In the genomic region with DNA sequence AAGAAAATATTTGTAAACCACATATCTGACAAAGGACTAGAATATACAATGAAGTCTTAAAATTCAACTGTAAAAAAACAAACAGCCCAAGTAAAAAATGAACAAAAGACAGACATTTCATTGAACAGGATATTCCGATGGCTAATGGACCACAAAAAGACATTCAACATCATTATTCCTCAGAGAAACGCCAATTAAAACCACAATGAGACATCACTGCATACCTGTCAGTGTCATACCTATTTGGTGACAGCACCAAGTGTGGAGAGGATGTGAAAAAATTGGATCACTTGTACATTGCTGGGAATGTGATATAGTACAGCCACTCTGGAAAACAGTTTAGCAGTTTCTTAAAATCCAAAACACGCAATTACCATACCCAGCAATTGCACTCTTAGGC, we compare ENCODE assay signal across 17 cellular contexts. TPM values are rescaled to one million over a fixed set of nuclear protein-coding genes. Genes with fewer than 3 reads are reported as not detected.
DNase-seq lines count a peak whose midpoint lies in the region; ATAC-seq, FAIRE-seq and TF ChIP-seq lines count a peak whose summit lies in the region.
"Had no signal": no experiment of that assay in that cellular context is flagged by ENCODE, and none has a peak within 500 bp of the region (broad histone marks: within the 10 kb centered on the region; RNA-seq: fewer than 3 reads in every experiment).

No MANE protein-coding gene starts in this region.

- no peak for TF ChIP-seq CTCF in A549 (IDR thresholded peaks at IDR 0.05)
- no peak for TF ChIP-seq CTCF in VCaP (conservative IDR thresholded peaks at IDR 0.05)

- FAIRE-seq in A549 (lab: Jason Lieb, UNC), result peak; percentile 74

- peaks cover 5 to 6% of the 10 kb centered on the region in 2 donors for H3K9me3 Mint-ChIP-seq in activated naive CD4-positive, alpha-beta T cell treated with anti-CD3 and anti-CD28 coated beads, Interleukin-2, amount 50 U/mL, for 72 hours

- TF ChIP-seq RAD21 in A549 (conservative IDR thresholded peaks at IDR 0.05 in 1 of 2, IDR thresholded peaks at IDR 0.05 in 1 of 2), result no peak

- no peak for ATAC-seq in A549
- no peak for ATAC-seq in activated naive CD4-positive, alpha-beta T cell treated with anti-CD3 and anti-CD28 coated beads, Interleukin-2, amount 50 U/mL, for 72 hours
- ATAC-seq in GM19035 (IDR thresholded peaks at IDR 0.05; ENCODE audit: unreplicated experiment), result no peak
- ATAC-seq: GM23338 had no signal

- 78% methylated on average over 3 of the region's 3 CpGs for WGBS in A549 (ENCODE audit: missing lambda C conversion rate)

- TF ChIP-seq POLR2A in A549 (IDR thresholded peaks at IDR 0.05; ENCODE audit: low read length), result no peak

- peaks cover 13% of the 10 kb centered on the region for H3K9me3 ChIP-seq in A549

- CTCF ChIA-PET in A549 (lab: Yijun Ruan, JAX), result interaction anchor here (1.1 to 1.6 kb wide), 3 partner anchors 13 to 74 kb away, joined by 3 to 4 read pairs (median 3); no protein-coding TSS in a partner anchor

- no peak for TF ChIP-seq EP300 in A549 (IDR thresholded peaks at IDR 0.05)

- no peak for DNase-seq in A549 (ENCODE audit: low read depth in 1 of 2, low spot score in 1 of 2)
- DNase-seq in M059J (ENCODE audit: low read depth), result peak; percentile 50
- peak; percentile 33 for DNase-seq in glomerular visceral epithelial cell (ENCODE audit: extremely low spot score)
- no peak for DNase-seq in stimulated activated CD4-positive, alpha-beta T cell treated with anti-CD3 and anti-CD28 coated beads, Interleukin-4, amount 100 ng/mL, for 4 hours
- no peak for DNase-seq in activated naive CD4-positive, alpha-beta T cell treated with anti-CD3 and anti-CD28 coated beads, Interleukin-2, amount 50 U/mL, for 72 hours (ENCODE audit: low spot score in 2 of 2)
- no peak for DNase-seq in DMS53 (lab: John Stamatoyannopoulos, UW)
- DNase-seq: 8988T; ACHN; Calu3; CD4-positive, alpha-beta T cell; DMS79 treated with DMSO at 0.1 percent for 48 hours; H7 had no signal

- POLR2A ChIA-PET in A549 (lab: Yijun Ruan, JAX), result no interaction called here

- peaks cover 13% of the 10 kb centered on the region for H3K4me1 ChIP-seq in A549

- peaks cover 8 to 10% of the 10 kb centered on the region in 2 donors for H3K36me3 Mint-ChIP-seq in activated naive CD4-positive, alpha-beta T cell treated with anti-CD3 and anti-CD28 coated beads, Interleukin-2, amount 50 U/mL, for 72 hours

- no peak overlapping the region for H3K27ac ChIP-seq in A549
- H3K27ac ChIP-seq in VCaP, result peak overlapping the region; percentile 86
- H3K27ac ChIP-seq: BLaER1 treated with 17β-estradiol and CSF1 and Interleukin-3, amounts not matched to agents 10 nM and 100 nM; HL-60 had no signal

- no peak overlapping the region for H3K4me2 ChIP-seq in A549
- H3K4me2 ChIP-seq: BLaER1 treated with 17β-estradiol and CSF1 and Interleukin-3, amounts not matched to agents 10 nM and 100 nM; GM23338 had no signal

- H3K4me3 ChIP-seq in A549, result no peak overlapping the region
- H3K4me3 ChIP-seq: BLaER1 treated with 17β-estradiol and CSF1 and Interleukin-3, amounts not matched to agents 10 nM and 100 nM; GM23338 had no signal

- no peak overlapping the region for H3K27ac Mint-ChIP-seq in activated naive CD4-positive, alpha-beta T cell treated with anti-CD3 and anti-CD28 coated beads, Interleukin-2, amount 50 U/mL, for 72 hours
- H3K27ac Mint-ChIP-seq: CD4-positive, alpha-beta T cell; GM23338 had no signal

TF ChIP-seq in A549, 52 proteins besides CTCF, POLR2A, EP300 and RAD21:
- TF ChIP-seq PHF8 (IDR thresholded peaks at IDR 0.05; ENCODE audit: borderline replicate concordance, low read depth), result no peak
- TF ChIP-seq JUN (IDR thresholded peaks at IDR 0.05), result no peak
- no peak for TF ChIP-seq POLR2AphosphoS2 (conservative IDR thresholded peaks at IDR 0.05; ENCODE audit: low read length)
- TF ChIP-seq EHMT2 (IDR thresholded peaks at IDR 0.05; ENCODE audit: low read depth), result no peak
- no peak for TF ChIP-seq ZNF302 (CRISPR knock-in tag; IDR thresholded peaks at IDR 0.05)

RNA-seq across cellular contexts. Expression of a gene that starts 29.9 kb away (rescaled TPM):
- polyA plus RNA-seq in A549 (2011; rRNA removed), result 158 and 179 TPM in 2 replicates
- 40.7 and 44.6 TPM in 2 replicates for polyA plus RNA-seq in A549 (2012; cell fraction: cytosol; rRNA removed)
- polyA plus RNA-seq in A549 (2012; cell fraction: nucleus; rRNA removed), result 35.6 and 48.6 TPM in 2 replicates
- polyA plus RNA-seq in A549 (2017; fragmentation: RNase III; extraction: RNeasy Plus Mini Kit Qiagen cat#74134 plus additional on column Dnase treatment), result 55.0 to 60.6 TPM (median 60.3 TPM) in 3 replicates
- polyA minus RNA-seq in A549 (2011; rRNA and poly(A)+ RNA removed), result 136 and 137 TPM in 2 replicates
- 18.2 and 45.2 TPM in 2 replicates for total RNA-seq in M059J (2014; rRNA removed; shearing (Covaris generic))
- total RNA-seq in activated naive CD4-positive, alpha-beta T cell treated with anti-CD3 and anti-CD28 coated beads, Interleukin-2, amount 50 U/mL, for 72 hours, result under 1 TPM in 1 of 2 donors, not detected in 1; 0.30 TPM
- total RNA-seq: CD4-positive, alpha-beta T cell had no signal

Comparison
In these comparisons a context has a peak if more than half of its experiments do, and no peak if none do; other contexts are left out.
1. DNase-seq: peak in M059J (single experiment) and glomerular visceral epithelial cell (single experiment); none in A549 (0 of 2), stimulated activated CD4-positive, alpha-beta T cell treated with anti-CD3 and anti-CD28 coated beads, Interleukin-4, amount 100 ng/mL, for 4 hours (0 of 2), activated naive CD4-positive, alpha-beta T cell treated with anti-CD3 and anti-CD28 coated beads, Interleukin-2, amount 50 U/mL, for 72 hours (0 of 2) and DMS53 (single experiment).
2. RNA of a gene that starts 29.9 kb away (total RNA-seq): 18.2 to 45.2 TPM in M059J; 0.30 TPM in activated naive CD4-positive, alpha-beta T cell treated with anti-CD3 and anti-CD28 coated beads, Interleukin-2, amount 50 U/mL, for 72 hours; every median in the first group is over 10 times any median in the second.